In the genomic region with DNA sequence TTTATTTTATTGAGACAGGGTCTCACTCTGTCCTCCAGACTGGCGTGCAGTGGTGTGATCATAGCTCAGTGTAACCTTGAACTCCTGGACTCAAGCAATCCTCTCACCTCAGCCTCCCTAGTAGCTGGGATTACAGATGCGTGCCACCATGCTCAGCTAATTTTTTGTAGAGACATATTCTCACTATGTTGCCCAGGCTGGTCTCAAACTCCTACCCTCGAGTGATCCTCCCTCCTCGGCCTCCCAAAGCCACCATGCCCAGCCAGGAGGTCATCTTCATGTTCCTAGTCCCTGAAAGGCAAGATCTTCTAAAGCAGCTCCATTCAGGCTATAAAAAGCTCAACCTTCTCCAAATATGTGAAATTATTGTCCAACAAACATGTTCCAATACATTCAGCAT, we compare ENCODE assay signal across 20 cellular contexts.
"Had no signal": no experiment of that assay in that cellular context is flagged by ENCODE, and none has a peak within 500 bp of the region (broad histone marks: within the 10 kb centered on the region; RNA-seq: fewer than 3 reads in every experiment).

No MANE protein-coding gene starts in this region.

- H3K4me3 ChIP-seq: colonic mucosa, gastroesophageal sphincter, hepatocyte, right atrium auricular region, transverse colon had no signal

- H3K27me3 Mint-ChIP-seq: activated naive CD8-positive, alpha-beta T cell had no signal

- H3K27me3 ChIP-seq: colonic mucosa, hepatocyte, right atrium auricular region, transverse colon had no signal

- DNase-seq: activated CD4-positive, alpha-beta T cell treated with anti-CD3 and anti-CD28 coated beads for 48 hours; activated CD4-positive, alpha-beta T cell treated with anti-CD3 and anti-CD28 coated beads, Interleukin-2, amount 50 U/mL, for 48 hours; activated naive CD4-positive, alpha-beta T cell treated with Interleukin-2 at 50 U/mL for 16 hours; anterior cingulate cortex; colonic mucosa; effector memory CD8-positive, alpha-beta T cell; left cardiac atrium; nephron progenitor cell; stimulated activated CD4-positive, alpha-beta T cell treated with anti-CD3 and anti-CD28 coated beads, Interleukin-2, amount 100 ng/mL, for 48 hours; stimulated activated naive CD4-positive, alpha-beta T cell treated with Interleukin-2 at 50 U/mL for 16 hours; T-helper 1 cell; transverse colon had no signal

- H3K4me3 Mint-ChIP-seq: activated naive CD8-positive, alpha-beta T cell; effector memory CD8-positive, alpha-beta T cell; memory B cell; nephron progenitor cell; T-helper 2 cell treated with Interferon-gamma antibody and Interleukin-4, amounts not matched to agents 5 μg/mL and 100 μg/mL, for 36 hours had no signal

- H3K27ac ChIP-seq: colonic mucosa, gastroesophageal sphincter, hepatocyte, parathyroid adenoma, right atrium auricular region, transverse colon had no signal

- H3K36me3 ChIP-seq: colonic mucosa, gastroesophageal sphincter, right atrium auricular region, transverse colon had no signal

- H3K27ac Mint-ChIP-seq: activated naive CD8-positive, alpha-beta T cell; activated T-helper 2 cell treated with anti-CD3 and anti-CD28 coated beads, Interferon-gamma antibody, Interleukin-2, Interleukin-4, amounts not matched to agents 10 μg/mL and 5 μg/mL and 100 μg/mL, durations not matched to agents 14 hours and 24 hours and 36 hours; effector memory CD8-positive, alpha-beta T cell; memory B cell; nephron progenitor cell; T-helper 2 cell treated with Interferon-gamma antibody and Interleukin-4, amounts not matched to agents 5 μg/mL and 100 μg/mL, for 36 hours had no signal

- H3K4me1 ChIP-seq: colonic mucosa, gastroesophageal sphincter, parathyroid adenoma, transverse colon had no signal

- H3K9me3 ChIP-seq: colonic mucosa, gastroesophageal sphincter, right atrium auricular region, transverse colon had no signal

- H3K4me1 Mint-ChIP-seq: memory B cell had no signal

- H3K36me3 Mint-ChIP-seq: activated naive CD8-positive, alpha-beta T cell had no signal

- H3K9me3 Mint-ChIP-seq: activated T-helper 2 cell treated with anti-CD3 and anti-CD28 coated beads, Interferon-gamma antibody, Interleukin-2, Interleukin-4, amounts not matched to agents 10 μg/mL and 5 μg/mL and 100 μg/mL, durations not matched to agents 14 hours and 24 hours and 36 hours; effector memory CD8-positive, alpha-beta T cell; memory B cell; nephron progenitor cell; T-helper 2 cell treated with Interferon-gamma antibody and Interleukin-4, amounts not matched to agents 5 μg/mL and 100 μg/mL, for 36 hours had no signal

- ATAC-seq: effector memory CD8-positive, alpha-beta T cell; gastroesophageal sphincter had no signal
